Comparison of ENCODE assay signal across 17 cellular contexts in genomic region chr17:11719852-11720251, GRCh38.
DNase-seq lines count a peak whose midpoint lies in the region; ATAC-seq, FAIRE-seq and TF ChIP-seq lines count a peak whose summit lies in the region.
"Had no signal": no experiment of that assay in that cellular context is flagged by ENCODE, and none has a peak within 500 bp of the region (broad histone marks: within the 10 kb centered on the region; RNA-seq: fewer than 3 reads in every experiment).

No MANE protein-coding gene starts in this region.

- DNase-seq in bronchial epithelial cell (ENCODE audit: low read depth) (peak; percentile 1), left lung (no peak), upper lobe of left lung (no peak), medulla oblongata (ENCODE audit: extremely low spot score) (no peak), GOT3 (lab: John Stamatoyannopoulos, UW) (no peak)
- no peak for DNase-seq in stimulated activated CD4-positive, alpha-beta T cell treated with anti-CD3 and anti-CD28 coated beads, Interleukin-12 subunit alpha, Interleukin-12 subunit beta, amount 100 ng/mL, for 4 hours
- DNase-seq: CD8-positive, alpha-beta T cell; COR-L47; DND-41; GF-D8; HFFc6 had no signal

- H3K4me3 ChIP-seq in bronchial epithelial cell (ENCODE audit: low read depth, low read length) (no peak overlapping the region), left lung (no peak overlapping the region), upper lobe of left lung (no peak overlapping the region)
- H3K4me3 ChIP-seq: A549, HAP-1 had no signal

- no peak overlapping the region for H3K27ac ChIP-seq in left lung
- H3K27ac ChIP-seq in upper lobe of left lung, result no peak overlapping the region
- H3K27ac ChIP-seq: A549 had no signal

- intact Hi-C loops in left lung (cut with DNase I), result no loop called here

- TF ChIP-seq CTCF in bronchial epithelial cell (IDR thresholded peaks at IDR 0.05; ENCODE audit: insufficient read depth, low read length, severe bottlenecking) (no peak), left lung (IDR thresholded peaks at IDR 0.05) (no peak), upper lobe of left lung (IDR thresholded peaks at IDR 0.05) (no peak)

- H3K36me3 ChIP-seq in bronchial epithelial cell (ENCODE audit: control insufficient read depth, insufficient read depth, low read length) (no peaks in the 10 kb centered on the region), left lung (no peaks in the 10 kb centered on the region), upper lobe of left lung (no peaks in the 10 kb centered on the region)
- H3K36me3 ChIP-seq: HAP-1 had no signal

- H3K4me1 ChIP-seq in left lung (no peaks in the 10 kb centered on the region), upper lobe of left lung (no peaks in the 10 kb centered on the region)
- H3K4me1 ChIP-seq: A549, HAP-1 had no signal

- H3K9me3 ChIP-seq in left lung, result no peaks in the 10 kb centered on the region
- no peaks in the 10 kb centered on the region for H3K9me3 ChIP-seq in upper lobe of left lung
- H3K9me3 ChIP-seq: A549, HAP-1 had no signal

- WGBS in upper lobe of left lung, 2 donors, result 63 to 68% methylated on average over 6 of the region's 6 CpGs

- TF ChIP-seq EP300 in upper lobe of left lung (IDR thresholded peaks at IDR 0.05), result no peak

- no peak for TF ChIP-seq POLR2A in upper lobe of left lung (IDR thresholded peaks at IDR 0.05)

- H3K27me3 ChIP-seq in bronchial epithelial cell (ENCODE audit: control insufficient read depth, insufficient read depth, low read length) (no peaks in the 10 kb centered on the region), left lung (no peaks in the 10 kb centered on the region), upper lobe of left lung (no peaks in the 10 kb centered on the region)

- ATAC-seq in left lung, result peak; percentile 94
- ATAC-seq in upper lobe of left lung (ENCODE audit: low FRiP score in 2 of 2), result peak; percentile 50 to 67
- ATAC-seq: A549; CD8-positive, alpha-beta T cell; HepG2 had no signal

- no peak for FAIRE-seq in bronchial epithelial cell (lab: Jason Lieb, UNC)
- FAIRE-seq: A549, GM19239, H1, HepG2, HTR-8/SVneo had no signal
